In genomic region chr1:201501812-201502510, GRCh38 we compare ENCODE assay signal across 12 cellular contexts. TPM values are rescaled to one million over a fixed set of nuclear protein-coding genes. Genes with fewer than 3 reads are reported as not detected.
DNase-seq lines count a peak whose midpoint lies in the region; ATAC-seq and TF ChIP-seq lines count a peak whose summit lies in the region.
"Had no signal": no experiment of that assay in that cellular context is flagged by ENCODE, and none has a peak within 500 bp of the region (broad histone marks: within the 10 kb centered on the region; RNA-seq: fewer than 3 reads in every experiment).

No MANE protein-coding gene starts in this region.

- no peak for TF ChIP-seq POLR2A in vagina (IDR thresholded peaks at IDR 0.05)

- H3K4me3 ChIP-seq in cardiac muscle cell (no peak overlapping the region), brain microvascular endothelial cell (ENCODE audit: low read depth, low read length) (no peak overlapping the region), muscle layer of duodenum (ENCODE audit: low read depth in 1 of 2, low read length in 2 of 2) (peak overlapping the region in 1 of 2 donors; percentile 86), vagina (peak overlapping the region in 1 of 2 donors; percentile 23)

- TF ChIP-seq CTCF in cardiac muscle cell (IDR thresholded peaks at IDR 0.05; ENCODE audit: low read depth, low read length) (no peak), brain microvascular endothelial cell (IDR thresholded peaks at IDR 0.05; ENCODE audit: low read depth, low read length, missing control alignments) (no peak), vagina (IDR thresholded peaks at IDR 0.05) (no peak), GM20000 (IDR thresholded peaks at IDR 0.05; ENCODE audit: extremely low read depth, missing control alignments) (no peak)

- peak overlapping the region; percentile 99 for H3K27ac ChIP-seq in cardiac muscle cell
- peak overlapping the region; percentile 98 for H3K27ac ChIP-seq in brain microvascular endothelial cell
- peak overlapping the region; percentile 97 for H3K27ac ChIP-seq in muscle layer of duodenum (ENCODE audit: low read length)
- peak overlapping the region; percentile 93 for H3K27ac ChIP-seq in vagina

- H3K36me3 ChIP-seq in cardiac muscle cell, result no peaks in the 10 kb centered on the region
- peaks cover 56% of the 10 kb centered on the region for H3K36me3 ChIP-seq in brain microvascular endothelial cell (replicated peaks)
- peaks cover 11 to 14% of the 10 kb centered on the region in 2 donors for H3K36me3 ChIP-seq in muscle layer of duodenum (ENCODE audit: control insufficient read depth in 1 of 2, insufficient read depth in 2 of 2, low read length in 2 of 2)
- H3K36me3 ChIP-seq in vagina, result no peaks in the 10 kb centered on the region

- peaks cover 61% of the 10 kb centered on the region for H3K4me1 ChIP-seq in cardiac muscle cell (ENCODE audit: low read depth)
- H3K4me1 ChIP-seq in muscle layer of duodenum (ENCODE audit: control insufficient read depth in 1 of 2, insufficient read depth in 2 of 2, low read length in 2 of 2), result peaks cover 30 to 57% of the 10 kb centered on the region in 2 donors
- peaks cover 96% of the 10 kb centered on the region for H3K4me1 ChIP-seq in vagina

- intact Hi-C loops in left ventricle myocardium superior (cut with micrococcal nuclease), result no loop called here
- intact Hi-C loops in vagina (cut with DNase I), result no loop called here

- ATAC-seq in left ventricle myocardium superior (no peak), GM18868 (IDR thresholded peaks at IDR 0.05; ENCODE audit: unreplicated experiment) (no peak)
- ATAC-seq: esophagus mucosa had no signal

- no peaks in the 10 kb centered on the region for H3K27me3 ChIP-seq in cardiac muscle cell
- H3K27me3 ChIP-seq in brain microvascular endothelial cell (replicated peaks), result no peaks in the 10 kb centered on the region
- no peaks in the 10 kb centered on the region for H3K27me3 ChIP-seq in muscle layer of duodenum (ENCODE audit: low read depth, low read length)
- no peaks in the 10 kb centered on the region for H3K27me3 ChIP-seq in vagina

- DNase-seq in cardiac muscle cell (ENCODE audit: low read depth in 1 of 2, low spot score in 1 of 2), result peak in 1 of 2 donors; percentile 73
- DNase-seq in left ventricle myocardium superior, result no peak
- DNase-seq in brain microvascular endothelial cell, result no peak
- DNase-seq in vagina (ENCODE audit: extremely low spot score in 2 of 2), result no peak
- no peak for DNase-seq in NCI-H1930 (lab: John Stamatoyannopoulos, UW)
- no peak for DNase-seq in GM20000 (ENCODE audit: low spot score)
- DNase-seq: activated effector memory CD4-positive, alpha-beta T cell treated with Interleukin-2 at 50 U/mL for 16 hours; KBM-7; naive B cell had no signal

- in situ Hi-C loops in brain microvascular endothelial cell (cut with HindIII; ENCODE audit: low pct_ligation_motif_present, low sequenced_read_pairs), result no loop called here

- H3K9me3 ChIP-seq in cardiac muscle cell (ENCODE audit: low read depth) (no peaks in the 10 kb centered on the region), muscle layer of duodenum (ENCODE audit: control insufficient read depth in 1 of 2, low read length in 2 of 2) (no peaks in the 10 kb centered on the region), vagina (no peaks in the 10 kb centered on the region)

RNA-seq across cellular contexts. Expression of gene CSRP1, which starts 5.0 kb away (rescaled TPM):
- total RNA-seq in cardiac muscle cell (135 and 174 TPM in 2 replicates), left ventricle myocardium superior (41.4 TPM), vagina (729 TPM)
- 76.4 and 78.9 TPM in 2 replicates for polyA plus RNA-seq in cardiac muscle cell

RNA-seq across cellular contexts. Expression of gene PHLDA3, which starts 33.0 kb away (rescaled TPM):
- total RNA-seq in cardiac muscle cell (54.4 and 61.5 TPM in 2 replicates), left ventricle myocardium superior (20.4 TPM), vagina (80.5 TPM)
- polyA plus RNA-seq in cardiac muscle cell, result 57.3 and 69.1 TPM in 2 replicates

RNA-seq across cellular contexts. Expression of gene NAV1, which starts 37.0 kb away (rescaled TPM):
- total RNA-seq in cardiac muscle cell (113 and 151 TPM in 2 replicates), left ventricle myocardium superior (63.3 TPM), vagina (45.9 TPM)
- 99.0 and 127 TPM in 2 replicates for polyA plus RNA-seq in cardiac muscle cell
